18 cellular contexts compared by ENCODE assay signal in the genomic region with DNA sequence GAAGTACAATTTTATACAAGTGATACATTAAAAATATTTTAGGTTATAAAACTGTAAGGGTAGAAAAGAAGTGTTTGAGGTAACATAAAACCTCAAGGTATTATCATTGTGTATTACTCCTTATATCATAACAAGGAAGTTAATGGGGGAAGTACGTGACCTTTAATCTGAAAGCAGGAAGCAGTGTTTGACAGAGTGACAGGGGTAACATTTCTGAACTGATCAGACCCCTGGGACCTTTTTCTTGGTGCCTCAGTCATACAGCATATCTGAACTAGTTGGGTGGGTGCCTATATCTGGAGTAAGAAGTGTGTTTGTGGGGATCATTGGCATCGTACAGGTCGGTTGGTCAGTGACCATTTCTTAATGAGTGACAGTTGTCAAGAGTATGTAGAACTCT. TPM values are rescaled to one million over a fixed set of nuclear protein-coding genes. Genes with fewer than 3 reads are reported as not detected.
DNase-seq lines count a peak whose midpoint lies in the region; ATAC-seq and TF ChIP-seq lines count a peak whose summit lies in the region.
"Had no signal": no experiment of that assay in that cellular context is flagged by ENCODE, and none has a peak within 500 bp of the region (broad histone marks: within the 10 kb centered on the region; RNA-seq: fewer than 3 reads in every experiment).

No MANE protein-coding gene starts in this region.

- H3K36me3 ChIP-seq in OCI-LY7 (ENCODE audit: insufficient read depth, low read length): peaks cover 4% of the 10 kb centered on the region; the same call in 1 of the 2 replicates
- H3K36me3 ChIP-seq in effector memory CD4-positive, alpha-beta T cell (ENCODE audit: control insufficient read depth, insufficient read depth, low read length): peaks cover 24% of the 10 kb centered on the region
- H3K36me3 ChIP-seq in thymus (ENCODE audit: control insufficient read depth, insufficient read depth): no peaks in the 10 kb centered on the region
- H3K36me3 ChIP-seq: adrenal gland, vagina had no signal

- peak overlapping the region; percentile 42 to 43 for H3K4me3 Mint-ChIP-seq in activated T-cell treated with anti-CD3 and anti-CD28 coated beads, Interleukin-2, amount 50 U/mL, for 72 hours

- H3K9me3 Mint-ChIP-seq in activated T-cell treated with anti-CD3 and anti-CD28 coated beads, Interleukin-2, amount 50 U/mL, for 72 hours: no peaks in the 10 kb centered on the region

- intact Hi-C loops in OCI-LY7 (cut with micrococcal nuclease; ENCODE audit: unreplicated experiment): no loop called here

- WGBS in thymus: 85% methylated on average over 3 of the region's 3 CpGs

- H3K9me2 ChIP-seq in OCI-LY7 (ENCODE audit: insufficient read depth, low read length): no peaks in the 10 kb centered on the region

- H3K36me3 Mint-ChIP-seq in activated T-cell treated with anti-CD3 and anti-CD28 coated beads, Interleukin-2, amount 50 U/mL, for 72 hours (ENCODE audit: insufficient read depth in 2 of 2): peaks cover 6 to 13% of the 10 kb centered on the region in 2 donors

- POLR2A ChIA-PET in OCI-LY7 (lab: Charles Lee): no interaction called here

- H3K27me3 ChIP-seq in effector memory CD4-positive, alpha-beta T cell (replicated peaks; ENCODE audit: control insufficient read depth, insufficient read depth, low read length, poor library complexity, severe bottlenecking): no peaks in the 10 kb centered on the region
- H3K27me3 ChIP-seq in thymus (ENCODE audit: control insufficient read depth, insufficient read depth): no peaks in the 10 kb centered on the region
- H3K27me3 ChIP-seq: adrenal gland, vagina had no signal

- peak overlapping the region; percentile 93 for H3K27ac Mint-ChIP-seq in activated T-cell treated with anti-CD3 and anti-CD28 coated beads, Interleukin-2, amount 50 U/mL, for 72 hours
- H3K27ac Mint-ChIP-seq: progenitor cell of endocrine pancreas had no signal

- peak overlapping the region; percentile 29; the same call in 1 of the 2 replicates for H3K4me2 ChIP-seq in OCI-LY7 (ENCODE audit: low read length)

- no peak for DNase-seq in activated T-cell treated with anti-CD3 and anti-CD28 coated beads, Interleukin-2, amount 50 U/mL, for 72 hours
- DNase-seq in activated T-cell treated with anti-CD3 and anti-CD28 coated beads, Interleukin-2, amount 50 U/mL, for 48 hours: no peak
- DNase-seq in OCI-LY7 (ENCODE audit: low spot score): peak; percentile 17
- no peak for DNase-seq in effector memory CD4-positive, alpha-beta T cell
- no peak for DNase-seq in epidermal melanocyte (ENCODE audit: insufficient read length, low spot score)
- no peak for DNase-seq in NCI-H1105 (lab: John Stamatoyannopoulos, UW)
- no peak for DNase-seq in HCEC 1CT
- DNase-seq: adrenal gland; DMS 273 treated with DMSO at 0.1 percent for 48 hours; foreskin fibroblast; IMR-90; left ventricle myocardium superior; NCI-H1092; NCI-H2171 treated with DMSO at 0.1 percent for 48 hours; NK-92 treated with Interleukin-12 subunit alpha and Interleukin-12 subunit beta, amount 100 ng/mL, for 24 hours had no signal

- H3K9me3 ChIP-seq in OCI-LY7 (ENCODE audit: low read length) (no peaks in the 10 kb centered on the region), thymus (ENCODE audit: control insufficient read depth) (no peaks in the 10 kb centered on the region)
- no peaks in the 10 kb centered on the region for H3K9me3 ChIP-seq in effector memory CD4-positive, alpha-beta T cell (ENCODE audit: control insufficient read depth, low read length)
- H3K9me3 ChIP-seq: adrenal gland, vagina had no signal

- peak; percentile 39 to 40 for ATAC-seq in activated T-cell treated with anti-CD3 and anti-CD28 coated beads, Interleukin-2, amount 50 U/mL, for 72 hours (replicated peaks in 1 of 2)
- ATAC-seq: left ventricle myocardium superior had no signal

- BruUV-seq in OCI-LY7 (replicated peaks; lab: Mats Ljungman, UMichigan): no TSS peak

- peaks cover 46% of the 10 kb centered on the region for H3K4me1 Mint-ChIP-seq in activated T-cell treated with anti-CD3 and anti-CD28 coated beads, Interleukin-2, amount 50 U/mL, for 72 hours (ENCODE audit: low read depth)

- no peak for TF ChIP-seq CTCF in OCI-LY7 (conservative IDR thresholded peaks at IDR 0.05; ENCODE audit: low read length)

- no peak overlapping the region for H3K4me3 ChIP-seq in OCI-LY7 (ENCODE audit: low read depth, low read length, poor library complexity, severe bottlenecking)
- no peak overlapping the region for H3K4me3 ChIP-seq in effector memory CD4-positive, alpha-beta T cell (ENCODE audit: insufficient read depth, low read depth, low read length, poor library complexity, severe bottlenecking)
- no peak overlapping the region for H3K4me3 ChIP-seq in thymus (ENCODE audit: low read length)
- H3K4me3 ChIP-seq: adrenal gland, vagina had no signal

- H3K79me2 ChIP-seq in OCI-LY7 (ENCODE audit: insufficient read depth, low read depth, low read length): no peaks in the 10 kb centered on the region

- H3K27me3 Mint-ChIP-seq in activated T-cell treated with anti-CD3 and anti-CD28 coated beads, Interleukin-2, amount 50 U/mL, for 72 hours (ENCODE audit: low read depth): no peaks in the 10 kb centered on the region
- H3K27me3 Mint-ChIP-seq: progenitor cell of endocrine pancreas had no signal

- CTCF ChIA-PET in OCI-LY7 (lab: Charles Lee; ENCODE audit: unreplicated experiment): no interaction called here

- no peak overlapping the region for H2AFZ ChIP-seq in OCI-LY7 (ENCODE audit: low read length)

- H3K27ac ChIP-seq in OCI-LY7 (ENCODE audit: low read depth, low read length, poor library complexity, severe bottlenecking) (no peak overlapping the region), thymus (ENCODE audit: low read depth) (peak overlapping the region; percentile 46)
- peak overlapping the region; percentile 35 for H3K27ac ChIP-seq in effector memory CD4-positive, alpha-beta T cell (ENCODE audit: insufficient read depth, low read length, poor library complexity, severe bottlenecking)
- H3K27ac ChIP-seq: adrenal gland, vagina had no signal

- H4K20me1 ChIP-seq in OCI-LY7 (ENCODE audit: insufficient read depth, low read length): no peaks in the 10 kb centered on the region

- H3K4me1 ChIP-seq in OCI-LY7 (ENCODE audit: insufficient read depth, low read length, poor library complexity, severe bottlenecking): peaks cover 29% of the 10 kb centered on the region
- H3K4me1 ChIP-seq in effector memory CD4-positive, alpha-beta T cell (ENCODE audit: control insufficient read depth, insufficient read depth, low read length, poor library complexity, severe bottlenecking): peaks cover 18% of the 10 kb centered on the region
- H3K4me1 ChIP-seq in thymus (ENCODE audit: control insufficient read depth, insufficient read depth, low read length): no peaks in the 10 kb centered on the region
- H3K4me1 ChIP-seq: adrenal gland, vagina had no signal

RNA-seq across cellular contexts. Expression of a gene that starts 43.0 kb away (rescaled TPM):
- total RNA-seq in activated T-cell treated with anti-CD3 and anti-CD28 coated beads, Interleukin-2, amount 50 U/mL, for 72 hours: 10 to 100 TPM; 40.8 to 50.6 TPM
- total RNA-seq in OCI-LY7 (2014; rRNA removed; shearing (Covaris generic)): 14.4 and 15.5 TPM in 2 replicates
- 18.5 and 20.4 TPM in 2 replicates for total RNA-seq in OCI-LY7 (2022)
- polyA plus RNA-seq in thymus: 35.2 TPM
